In the genomic region with DNA sequence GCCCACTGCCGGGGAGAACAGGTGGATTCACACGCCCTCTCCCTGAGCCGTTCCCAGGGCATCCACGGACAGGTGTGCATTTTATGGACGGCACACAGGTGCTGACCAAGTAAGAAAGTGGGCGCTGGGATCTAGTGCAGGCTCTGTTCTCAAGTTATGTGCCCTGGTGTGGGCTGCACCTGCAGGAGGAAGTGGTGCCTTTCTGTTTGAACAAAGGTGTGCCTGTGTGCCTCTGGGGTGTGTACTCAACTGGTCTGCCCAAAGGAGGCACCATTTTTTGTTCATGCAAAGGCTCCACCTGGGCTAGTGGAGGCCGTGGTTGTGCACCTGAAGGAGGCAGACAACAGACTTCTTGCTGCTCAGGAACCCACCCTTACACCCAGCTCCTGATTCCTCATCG, we compare ENCODE assay signal across 25 cellular contexts.
"Had no signal": no experiment of that assay in that cellular context is flagged by ENCODE, and none has a peak within 500 bp of the region (broad histone marks: within the 10 kb centered on the region; RNA-seq: fewer than 3 reads in every experiment).

No MANE protein-coding gene starts in this region.

- H3K36me3 Mint-ChIP-seq: activated naive CD8-positive, alpha-beta T cell treated with anti-CD3 and anti-CD28 coated beads, Interleukin-2, amount 10 ng/mL, durations not matched to agents 7 days and 5 days; natural killer cell treated with Interleukin-12 subunit alpha and Interleukin-12 subunit beta and Interleukin-15 and Interleukin-18, amount 100 ng/mL, for 72 hours; T-cell had no signal

- H3K9me3 ChIP-seq: body of pancreas, tibial artery, vagina had no signal

- ATAC-seq: activated CD8-positive, alpha-beta T cell treated with anti-CD3 and anti-CD28 coated beads for 36 hours; body of pancreas; left ventricle myocardium superior; natural killer cell treated with Interleukin-12 subunit alpha and Interleukin-12 subunit beta and Interleukin-15 and Interleukin-18, amount 100 ng/mL, for 72 hours; stimulated activated naive CD8-positive, alpha-beta T cell treated with anti-CD3 and anti-CD28 coated beads, Interleukin-15, Interleukin-2, amounts not matched to agents 100 U/mL and 50 U/mL, for 24 hours; T-cell had no signal

- H3K4me3 Mint-ChIP-seq: activated CD4-positive, alpha-beta T cell treated with anti-CD3 and anti-CD28 coated beads, Interleukin-2, amount 10 ng/mL, durations not matched to agents 24 days and 14 days; activated CD8-positive, alpha-beta T cell treated with anti-CD3 and anti-CD28 coated beads for 36 hours; activated naive CD8-positive, alpha-beta T cell treated with anti-CD3 and anti-CD28 coated beads, Interleukin-2, amount 10 ng/mL, durations not matched to agents 7 days and 5 days; activated T-cell treated with anti-CD3 and anti-CD28 coated beads, Interleukin-2, amount 50 U/mL, for 24 hours; endodermal cell; natural killer cell treated with Interleukin-12 subunit alpha and Interleukin-12 subunit beta and Interleukin-15 and Interleukin-18, amount 100 ng/mL, for 72 hours; T-cell had no signal

- H3K4me1 Mint-ChIP-seq: activated CD4-positive, alpha-beta T cell treated with anti-CD3 and anti-CD28 coated beads, Interleukin-2, amount 10 ng/mL, durations not matched to agents 24 days and 14 days; activated naive CD8-positive, alpha-beta T cell treated with anti-CD3 and anti-CD28 coated beads, Interleukin-2, amount 10 ng/mL, durations not matched to agents 7 days and 5 days; endodermal cell; T-cell had no signal

- H3K27ac ChIP-seq: body of pancreas, tibial artery, vagina had no signal

- H3K9me3 Mint-ChIP-seq: activated CD4-positive, alpha-beta T cell treated with anti-CD3 and anti-CD28 coated beads, Interleukin-2, amount 10 ng/mL, durations not matched to agents 24 days and 14 days; activated CD8-positive, alpha-beta T cell treated with anti-CD3 and anti-CD28 coated beads for 36 hours; activated naive CD8-positive, alpha-beta T cell treated with anti-CD3 and anti-CD28 coated beads, Interleukin-2, amount 10 ng/mL, durations not matched to agents 7 days and 5 days; activated T-cell treated with anti-CD3 and anti-CD28 coated beads, Interleukin-2, amount 50 U/mL, for 24 hours; activated T-helper 2 cell treated with anti-CD3 and anti-CD28 coated beads, Interferon-gamma antibody, Interleukin-2, Interleukin-4, amounts not matched to agents 10 μg/mL and 5 μg/mL and 100 μg/mL, durations not matched to agents 14 hours and 24 hours and 36 hours; endodermal cell; natural killer cell treated with Interleukin-12 subunit alpha and Interleukin-12 subunit beta and Interleukin-15 and Interleukin-18, amount 100 ng/mL, for 72 hours; T-cell had no signal

- H3K4me1 ChIP-seq: body of pancreas had no signal

- DNase-seq: activated CD4-positive, alpha-beta T cell treated with anti-CD3 and anti-CD28 coated beads, Interleukin-2, amount 10 ng/mL, durations not matched to agents 24 days and 14 days; activated CD4-positive, CD25-positive, alpha-beta regulatory T cell; activated CD8-positive, alpha-beta T cell treated with anti-CD3 and anti-CD28 coated beads for 36 hours; activated naive CD4-positive, alpha-beta T cell treated with Interleukin-2 at 50 U/mL for 16 hours; activated naive CD8-positive, alpha-beta T cell treated with anti-CD3 and anti-CD28 coated beads, Interleukin-2, amount 10 ng/mL, durations not matched to agents 7 days and 5 days; activated T-cell treated with anti-CD3 and anti-CD28 coated beads, Interleukin-2, amount 50 U/mL, for 24 hours; amygdala; body of pancreas; caudate nucleus; endodermal cell; left ventricle myocardium superior; mesenchymal stem cell; posterior cingulate gyrus; stimulated activated CD4-positive, alpha-beta T cell treated with anti-CD3 and anti-CD28 coated beads, Interleukin-12 subunit alpha, Interleukin-12 subunit beta, amount 100 ng/mL, for 4 hours; stimulated activated CD4-positive, alpha-beta T cell treated with anti-CD3 and anti-CD28 coated beads, Interleukin-1b, Interleukin-23, amount 100 ng/mL, for 48 hours; stimulated activated CD8-positive, alpha-beta memory T cell treated with anti-CD3 and anti-CD28 coated beads, Interleukin-4, amount 100 ng/mL, for 48 hours; stimulated activated naive CD8-positive, alpha-beta T cell treated with anti-CD3 and anti-CD28 coated beads, Interleukin-15, Interleukin-2, amounts not matched to agents 100 U/mL and 50 U/mL, for 24 hours; substantia nigra; T-cell; tibial artery had no signal

- H3K27me3 ChIP-seq: body of pancreas, tibial artery, vagina had no signal

- H3K27ac Mint-ChIP-seq: activated CD4-positive, alpha-beta T cell treated with anti-CD3 and anti-CD28 coated beads, Interleukin-2, amount 10 ng/mL, durations not matched to agents 24 days and 14 days; activated CD8-positive, alpha-beta T cell treated with anti-CD3 and anti-CD28 coated beads for 36 hours; activated T-cell treated with anti-CD3 and anti-CD28 coated beads, Interleukin-2, amount 50 U/mL, for 24 hours; activated T-helper 2 cell treated with anti-CD3 and anti-CD28 coated beads, Interferon-gamma antibody, Interleukin-2, Interleukin-4, amounts not matched to agents 10 μg/mL and 5 μg/mL and 100 μg/mL, durations not matched to agents 14 hours and 24 hours and 36 hours; endodermal cell; natural killer cell treated with Interleukin-12 subunit alpha and Interleukin-12 subunit beta and Interleukin-15 and Interleukin-18, amount 100 ng/mL, for 72 hours; T-cell had no signal

- FAIRE-seq: colon, frontal cortex had no signal

- H3K36me3 ChIP-seq: tibial artery, vagina had no signal

- H3K4me3 ChIP-seq: body of pancreas, tibial artery, vagina had no signal
